Comparison of ENCODE assay signal across 8 cellular contexts in the genomic region with DNA sequence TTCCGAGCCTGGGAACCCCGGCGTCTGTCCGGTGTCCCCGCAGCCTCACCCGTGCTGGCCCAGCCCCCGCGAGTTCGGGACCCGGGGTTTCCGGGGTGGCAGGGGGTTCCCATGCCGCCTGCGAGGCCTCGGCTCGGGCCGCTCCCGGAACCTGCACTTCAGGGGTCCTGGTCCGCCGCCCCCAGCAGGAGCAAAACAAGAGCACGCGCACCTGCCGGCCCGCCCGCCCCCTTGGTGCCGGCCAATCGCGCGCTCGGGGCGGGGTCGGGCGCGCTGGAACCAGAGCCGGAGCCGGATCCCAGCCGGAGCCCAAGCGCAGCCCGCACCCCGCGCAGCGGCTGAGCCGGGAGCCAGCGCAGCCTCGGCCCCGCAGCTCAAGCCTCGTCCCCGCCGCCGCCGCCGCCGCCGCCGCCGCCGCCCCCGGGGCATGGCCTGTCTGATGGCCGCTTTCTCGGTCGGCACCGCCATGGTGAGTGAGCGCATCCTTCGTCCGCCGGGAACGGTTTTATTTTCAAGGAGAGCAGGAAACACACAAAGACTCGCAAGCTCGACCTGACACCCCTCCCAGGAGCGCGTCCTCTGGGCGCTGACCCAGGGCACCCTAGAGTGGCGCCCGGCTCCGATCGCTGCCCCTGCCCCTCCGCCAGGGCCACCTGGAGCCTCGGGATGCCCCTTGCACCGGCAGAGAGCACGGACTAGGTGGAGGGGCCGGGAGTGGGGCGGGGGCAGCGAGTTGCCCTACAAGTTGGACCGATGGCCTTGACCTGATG. TPM values are rescaled to one million over a fixed set of nuclear protein-coding genes. Genes with fewer than 3 reads are reported as not detected.
DNase-seq lines count a peak whose midpoint lies in the region; FAIRE-seq and TF ChIP-seq lines count a peak whose summit lies in the region.

ABCG1 (plus strand) TSS at position 305 of the 770 bp plus-strand sequence; CDS start at position 428, 123 bp downstream.

- peaks cover 8% of the 10 kb centered on the region for H3K9me3 Mint-ChIP-seq in neural progenitor cell

- no peak within 1 kb of the TSS for H3K9ac ChIP-seq in neural progenitor cell

- no peak within 1 kb of the TSS for H3K27ac Mint-ChIP-seq in neural progenitor cell

- H3K4me1 ChIP-seq in neural progenitor cell (peaks cover 9% of the 10 kb centered on the region), vagina (peaks cover 27% of the 10 kb centered on the region)

- peaks cover 32% of the 10 kb centered on the region for H3K27me3 Mint-ChIP-seq in neural progenitor cell (ENCODE audit: insufficient read depth, low read depth)

- DNase-seq in NCI-H345 treated with DMSO at 0.1 percent for 48 hours (lab: John Stamatoyannopoulos, UW; ENCODE audit: unreplicated experiment) (peak; percentile 61), activated gamma-delta T cell treated with Interleukin-2 at 50 U/mL for 16 hours (peak; percentile 27), germinal center (ENCODE audit: low spot score) (peak; percentile 81), neural progenitor cell (ENCODE audit: low spot score) (peak; percentile 88), vagina (ENCODE audit: extremely low spot score in 2 of 2) (no peak), RCC 7860 (ENCODE audit: low spot score) (no peak), SIG-M5 treated with dmso at 0.1 percent for 504 hours (lab: John Stamatoyannopoulos, UW; ENCODE audit: unreplicated experiment) (no peak)

- H3K27me3 ChIP-seq in neural progenitor cell (peaks cover 67% of the 10 kb centered on the region), vagina (no peaks in the 10 kb centered on the region)

- H3K4me3 Mint-ChIP-seq in neural progenitor cell: peak within 1 kb of the TSS; percentile 84

- no peaks in the 10 kb centered on the region for H3K79me2 ChIP-seq in neural progenitor cell (ENCODE audit: low read depth)

- no peak for FAIRE-seq in RCC 7860 (lab: Jason Lieb, UNC)

- H3F3A ChIP-seq in neural progenitor cell (ENCODE audit: low read depth): no peaks in the 10 kb centered on the region

- no peaks in the 10 kb centered on the region for H3K36me3 Mint-ChIP-seq in neural progenitor cell

- H3K27ac ChIP-seq in neural progenitor cell (no peak within 1 kb of the TSS), vagina (peak within 1 kb of the TSS; percentile 67)

- no peak for TF ChIP-seq CTCF in neural progenitor cell (IDR thresholded peaks at IDR 0.05)
- TF ChIP-seq CTCF in vagina (IDR thresholded peaks at IDR 0.05): no peak

- TF ChIP-seq POLR2A in GM18526 (IDR thresholded peaks at IDR 0.05; ENCODE audit: extremely low read depth, insufficient read length): peak; percentile 48
- TF ChIP-seq POLR2A in vagina (IDR thresholded peaks at IDR 0.05): peak in 1 of 2 donors; percentile 30

- H3K4me3 ChIP-seq in neural progenitor cell (peak within 1 kb of the TSS; percentile 61), vagina (peak within 1 kb of the TSS; percentile 53 to 63)

- no peaks in the 10 kb centered on the region for H4K20me1 ChIP-seq in neural progenitor cell (ENCODE audit: low read depth)

- H3K4me2 ChIP-seq in neural progenitor cell: peak within 1 kb of the TSS; percentile 99

- H2AFZ ChIP-seq in neural progenitor cell (replicated peaks): peak within 1 kb of the TSS; percentile 93

- H3K36me3 ChIP-seq in neural progenitor cell (no peaks in the 10 kb centered on the region), vagina (no peaks in the 10 kb centered on the region)

- H3K9me3 ChIP-seq in neural progenitor cell (ENCODE audit: low read depth) (no peaks in the 10 kb centered on the region), vagina (no peaks in the 10 kb centered on the region)

- peaks cover 17% of the 10 kb centered on the region for H3K4me1 Mint-ChIP-seq in neural progenitor cell

- intact Hi-C loops in vagina (cut with DNase I): no loop called here

RNA-seq across cellular contexts. Expression of gene ABCG1, which starts in this region (rescaled TPM):
- 1.9 and 2.0 TPM in 2 replicates for total RNA-seq in neural progenitor cell (ENCODE audit: low replicate concordance)
- 18.7 TPM for total RNA-seq in vagina

Comparison
In these comparisons a context has a peak if more than half of its experiments do, and no peak if none do; other contexts are left out.
1. DNase-seq: peak in NCI-H345 treated with DMSO at 0.1 percent for 48 hours (single experiment), activated gamma-delta T cell treated with Interleukin-2 at 50 U/mL for 16 hours (single experiment), germinal center (single experiment) and neural progenitor cell (single experiment); none in vagina (0 of 2), RCC 7860 (single experiment) and SIG-M5 treated with dmso at 0.1 percent for 504 hours (single experiment).